ENCODE assay signal across 24 cellular contexts in genomic region chr2:16239296-16239850, GRCh38.
"Had no signal": no experiment of that assay in that cellular context is flagged by ENCODE, and none has a peak within 500 bp of the region (broad histone marks: within the 10 kb centered on the region; RNA-seq: fewer than 3 reads in every experiment).

No MANE protein-coding gene starts in this region.

- FAIRE-seq: astrocyte had no signal

- DNase-seq: activated CD4-positive, alpha-beta memory T cell treated with anti-CD3 and anti-CD28 coated beads for 36 hours; activated CD4-positive, alpha-beta T cell treated with anti-CD3 and anti-CD28 coated beads, Interleukin-2, amount 10 ng/mL, durations not matched to agents 7 days and 5 days; activated CD4-positive, CD25-positive, alpha-beta regulatory T cell; activated effector memory CD4-positive, alpha-beta T cell treated with anti-CD3 and anti-CD28 coated beads, Interleukin-2, amount 50 U/mL, for 16 hours; activated naive CD4-positive, alpha-beta T cell treated with anti-CD3 and anti-CD28 coated beads for 36 hours; activated T-cell treated with anti-CD3 and anti-CD28 coated beads, Interleukin-2, amount 50 U/mL, for 4 hours; amygdala; MM.1S; NCI-H1105; NCI-H1436; NCI-H1694 treated with DMSO at 0.1 percent for 48 hours; NCI-H2029 treated with DMSO at 0.1 percent for 48 hours; NCI-H510A treated with DMSO at 0.1 percent for 48 hours; NCI-H69; Peyer's patch; Right ventricle myocardium superior; SJCRH30; SK-N-SH; T-helper 1 cell had no signal

- H3K36me3 Mint-ChIP-seq: activated CD4-positive, alpha-beta memory T cell treated with anti-CD3 and anti-CD28 coated beads for 36 hours; activated naive CD8-positive, alpha-beta T cell; brain had no signal

- H3K36me3 ChIP-seq: Peyer's patch, SJCRH30 had no signal

- H3K27me3 ChIP-seq: Peyer's patch, SJCRH30 had no signal

- H3K27ac Mint-ChIP-seq: activated CD4-positive, alpha-beta memory T cell treated with anti-CD3 and anti-CD28 coated beads for 36 hours; activated CD4-positive, alpha-beta T cell treated with anti-CD3 and anti-CD28 coated beads, Interleukin-2, amount 10 ng/mL, durations not matched to agents 7 days and 5 days; activated naive CD4-positive, alpha-beta T cell treated with anti-CD3 and anti-CD28 coated beads for 36 hours; activated naive CD8-positive, alpha-beta T cell; brain had no signal

- H3K9ac ChIP-seq: SK-N-SH had no signal

- H3K9me3 ChIP-seq: Peyer's patch had no signal

- H3K4me3 ChIP-seq: Peyer's patch, SJCRH30 had no signal

- H3K27me3 Mint-ChIP-seq: activated CD4-positive, alpha-beta T cell treated with anti-CD3 and anti-CD28 coated beads, Interleukin-2, amount 10 ng/mL, durations not matched to agents 7 days and 5 days; brain had no signal

- H3K27ac ChIP-seq: Peyer's patch, RWPE1, SJCRH30, VCaP had no signal

- H3K9me3 Mint-ChIP-seq: activated CD4-positive, alpha-beta memory T cell treated with anti-CD3 and anti-CD28 coated beads for 36 hours; activated CD4-positive, alpha-beta T cell treated with anti-CD3 and anti-CD28 coated beads, Interleukin-2, amount 10 ng/mL, durations not matched to agents 7 days and 5 days; activated naive CD4-positive, alpha-beta T cell treated with anti-CD3 and anti-CD28 coated beads for 36 hours; activated T-cell treated with anti-CD3 and anti-CD28 coated beads, Interleukin-2, amount 50 U/mL, for 4 hours had no signal

- H3K4me1 ChIP-seq: Peyer's patch had no signal

- H3K4me1 Mint-ChIP-seq: activated CD4-positive, alpha-beta T cell treated with anti-CD3 and anti-CD28 coated beads, Interleukin-2, amount 10 ng/mL, durations not matched to agents 7 days and 5 days had no signal

- H3K4me3 Mint-ChIP-seq: activated CD4-positive, alpha-beta memory T cell treated with anti-CD3 and anti-CD28 coated beads for 36 hours; activated CD4-positive, alpha-beta T cell treated with anti-CD3 and anti-CD28 coated beads, Interleukin-2, amount 10 ng/mL, durations not matched to agents 7 days and 5 days; activated naive CD4-positive, alpha-beta T cell treated with anti-CD3 and anti-CD28 coated beads for 36 hours; activated naive CD8-positive, alpha-beta T cell; activated T-cell treated with anti-CD3 and anti-CD28 coated beads, Interleukin-2, amount 50 U/mL, for 4 hours; brain had no signal
